Comparison of ENCODE assay signal across 9 cellular contexts in genomic region chr17:76735586-76736348, GRCh38. TPM values are rescaled to one million over a fixed set of nuclear protein-coding genes. Genes with fewer than 3 reads are reported as not detected.
DNase-seq lines count a peak whose midpoint lies in the region; ATAC-seq, FAIRE-seq and TF ChIP-seq lines count a peak whose summit lies in the region.
"Had no signal": no experiment of that assay in that cellular context is flagged by ENCODE, and none has a peak within 500 bp of the region (broad histone marks: within the 10 kb centered on the region; RNA-seq: fewer than 3 reads in every experiment).

No MANE protein-coding gene starts in this region.

- peak overlapping the region; percentile 100 for H3K27ac ChIP-seq in left ventricle myocardium inferior (replicated peaks)
- peak overlapping the region; percentile 89 for H3K27ac ChIP-seq in astrocyte (ENCODE audit: low read depth, low read length)
- H3K27ac ChIP-seq in lower lobe of right lung = peak overlapping the region; percentile 98
- peak overlapping the region; percentile 100 for H3K27ac ChIP-seq in uterus

- H3K4me3 Mint-ChIP-seq in astrocyte (ENCODE audit: unreplicated experiment) = peak overlapping the region; percentile 99

- H3K9ac ChIP-seq in astrocyte (ENCODE audit: low read length) = peak overlapping the region; percentile 98

- no peaks in the 10 kb centered on the region for H3K9me3 Mint-ChIP-seq in astrocyte (ENCODE audit: unreplicated experiment)

- ATAC-seq in lower lobe of right lung (no peak), HG03175 (IDR thresholded peaks at IDR 0.05; ENCODE audit: unreplicated experiment) (no peak)

- no peak for DNase-seq in left ventricle myocardium inferior
- DNase-seq in cardiac septum (ENCODE audit: low spot score) = no peak
- no peak for DNase-seq in astrocyte (ENCODE audit: low read depth)
- DNase-seq in lower lobe of right lung = no peak
- DNase-seq in uterus = no peak
- DNase-seq in SHP77 (lab: John Stamatoyannopoulos, UW) = no peak
- no peak for DNase-seq in HT-29 (ENCODE audit: low spot score)

- H3K36me3 Mint-ChIP-seq in astrocyte (ENCODE audit: low read depth, unreplicated experiment) = peaks cover 15% of the 10 kb centered on the region

- peak overlapping the region; percentile 89 for H3K4me2 ChIP-seq in astrocyte (ENCODE audit: low read length)

- peaks cover 90% of the 10 kb centered on the region for H3K4me1 ChIP-seq in left ventricle myocardium inferior
- H3K4me1 ChIP-seq in astrocyte (ENCODE audit: insufficient read depth, low read length) = peaks cover 35% of the 10 kb centered on the region
- peaks cover 74% of the 10 kb centered on the region for H3K4me1 ChIP-seq in lower lobe of right lung
- peaks cover 14% of the 10 kb centered on the region in 2 donors for H3K4me1 ChIP-seq in uterus

- H3K79me2 ChIP-seq in astrocyte (ENCODE audit: insufficient read depth, low read length) = peaks cover 79% of the 10 kb centered on the region

- no peak overlapping the region for H2AFZ ChIP-seq in astrocyte (ENCODE audit: low read depth, low read length)

- peak overlapping the region; percentile 98 for H3K27ac Mint-ChIP-seq in astrocyte (ENCODE audit: unreplicated experiment)

- H3K9me3 ChIP-seq in left ventricle myocardium inferior (replicated peaks) = no peaks in the 10 kb centered on the region
- no peaks in the 10 kb centered on the region for H3K9me3 ChIP-seq in astrocyte (ENCODE audit: insufficient read depth, low read depth, low read length)
- H3K9me3 ChIP-seq in lower lobe of right lung = no peaks in the 10 kb centered on the region
- H3K9me3 ChIP-seq in uterus = no peaks in the 10 kb centered on the region

- TF ChIP-seq CTCF in left ventricle myocardium inferior (IDR thresholded peaks at IDR 0.05; ENCODE audit: borderline replicate concordance) (no peak), astrocyte (IDR thresholded peaks at IDR 0.05; ENCODE audit: insufficient read depth, low read depth, low read length) (no peak), lower lobe of right lung (IDR thresholded peaks at IDR 0.05) (no peak), uterus (IDR thresholded peaks at IDR 0.05) (no peak)

- intact Hi-C loops in left ventricle myocardium inferior (cut with micrococcal nuclease) = no loop called here
- intact Hi-C loops in cardiac septum (cut with DNase I) = no loop called here
- intact Hi-C loops in lower lobe of right lung (cut with DNase I) = no loop called here
- intact Hi-C loops in uterus (cut with DNase I; ENCODE audit: low total_unique reads) = no loop called here

- no peak for TF ChIP-seq POLR2A in uterus (IDR thresholded peaks at IDR 0.05)

- H3K4me1 Mint-ChIP-seq in astrocyte (ENCODE audit: low read depth, unreplicated experiment) = peaks cover 18% of the 10 kb centered on the region

- H4K20me1 ChIP-seq in astrocyte (ENCODE audit: insufficient read depth, low read length) = peaks cover 53% of the 10 kb centered on the region

- H3K27me3 ChIP-seq in left ventricle myocardium inferior (ENCODE audit: low read depth) = no peaks in the 10 kb centered on the region
- H3K27me3 ChIP-seq in astrocyte (ENCODE audit: insufficient read depth, low read length) = no peaks in the 10 kb centered on the region
- no peaks in the 10 kb centered on the region for H3K27me3 ChIP-seq in lower lobe of right lung (ENCODE audit: low read depth)
- H3K27me3 ChIP-seq in uterus = no peaks in the 10 kb centered on the region

- H3K27me3 Mint-ChIP-seq in astrocyte (ENCODE audit: low read depth, unreplicated experiment) = no peaks in the 10 kb centered on the region

- no peak for FAIRE-seq in astrocyte (lab: Jason Lieb, UNC)
- FAIRE-seq: endometrium had no signal

- H3K36me3 ChIP-seq in left ventricle myocardium inferior (peaks cover 54% of the 10 kb centered on the region), astrocyte (ENCODE audit: insufficient read depth, low read length) (peaks cover 45% of the 10 kb centered on the region), lower lobe of right lung (peaks cover 54% of the 10 kb centered on the region), uterus (no peaks in the 10 kb centered on the region)

- H3K4me3 ChIP-seq in left ventricle myocardium inferior (peak overlapping the region; percentile 96), astrocyte (ENCODE audit: insufficient read depth, low read depth, low read length) (peak overlapping the region; percentile 92), lower lobe of right lung (peak overlapping the region; percentile 95), uterus (peak overlapping the region; percentile 96 to 97)

RNA-seq across cellular contexts. Expression of gene SRSF2, which starts 1.4 kb away (rescaled TPM):
- total RNA-seq in left ventricle myocardium inferior = 78.5 TPM
- total RNA-seq in cardiac septum = 98.0 TPM
- 143 and 176 TPM in 2 replicates for total RNA-seq in astrocyte
- total RNA-seq in lower lobe of right lung = 122 TPM
- 100 to 1,000 TPM; 127 to 753 (median 167) TPM for total RNA-seq in uterus
- total RNA-seq in HT-29 (2014; rRNA removed; shearing (Covaris generic)) = 1,245 and 1,410 TPM in 2 replicates

RNA-seq across cellular contexts. Expression of gene MFSD11, which starts 2.2 kb away (rescaled TPM):
- total RNA-seq in left ventricle myocardium inferior = 21.4 TPM
- total RNA-seq in cardiac septum = 27.0 TPM
- 20.1 and 20.9 TPM in 2 replicates for total RNA-seq in astrocyte
- 32.2 TPM for total RNA-seq in lower lobe of right lung
- total RNA-seq in uterus = 10 to 100 TPM; 32.0 to 69.2 (median 45.2) TPM
- 21.5 and 24.9 TPM in 2 replicates for total RNA-seq in HT-29 (2014; rRNA removed; shearing (Covaris generic))

RNA-seq across cellular contexts. Expression of gene METTL23, which starts 9.1 kb away (rescaled TPM):
- total RNA-seq in left ventricle myocardium inferior (21.0 TPM), cardiac septum (21.4 TPM), astrocyte (24.3 and 26.0 TPM in 2 replicates), lower lobe of right lung (31.6 TPM), uterus (10 to 100 TPM; 13.8 to 32.5 (median 21.6) TPM)
- total RNA-seq in HT-29 (2014; rRNA removed; shearing (Covaris generic)) = 52.1 and 52.8 TPM in 2 replicates

RNA-seq across cellular contexts. Expression of gene JMJD6, which starts 9.4 kb away (rescaled TPM):
- 65.2 TPM for total RNA-seq in left ventricle myocardium inferior
- 60.7 TPM for total RNA-seq in cardiac septum
- total RNA-seq in astrocyte = 45.5 and 47.2 TPM in 2 replicates
- total RNA-seq in lower lobe of right lung = 29.6 TPM
- 10 to 100 TPM in 3 of 4 donors, 1 to 10 TPM in 1; 5.9 to 40.8 (median 21.2) TPM for total RNA-seq in uterus
- total RNA-seq in HT-29 (2014; rRNA removed; shearing (Covaris generic)) = 28.0 and 34.0 TPM in 2 replicates

RNA-seq across cellular contexts. Expression of gene MXRA7, which starts 25.0 kb away (rescaled TPM):
- total RNA-seq in left ventricle myocardium inferior (411 TPM), cardiac septum (666 TPM), astrocyte (177 and 179 TPM in 2 replicates), lower lobe of right lung (105 TPM), uterus (100 to 1,000 TPM; 174 to 250 (median 197) TPM)
- 0.23 and 0.99 TPM in 2 replicates for total RNA-seq in HT-29 (2014; rRNA removed; shearing (Covaris generic))
